Comparison of ENCODE assay signal across 17 cellular contexts in the genomic region with DNA sequence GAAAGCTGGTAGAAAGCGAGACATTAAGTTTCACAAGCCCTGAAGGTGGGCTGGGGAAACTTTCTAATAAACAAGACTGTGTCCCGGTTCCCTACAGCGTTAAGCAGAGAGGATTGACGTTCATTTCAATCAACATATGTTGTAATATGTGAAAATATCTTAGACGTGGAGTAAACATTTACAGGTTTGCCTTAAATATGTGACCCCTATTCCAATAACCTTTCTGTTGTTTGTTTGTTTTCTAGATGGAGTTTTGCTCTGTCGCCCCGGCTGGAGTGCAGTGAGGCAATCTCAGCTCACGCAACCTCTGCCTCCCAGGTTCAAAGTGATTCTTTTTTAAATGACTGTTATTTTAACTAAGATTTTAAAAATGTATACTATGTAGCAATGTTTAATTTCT.
A peak's percentile ranks its signal among the peaks of the same experiment; 100 is the strongest.
DNase-seq lines count a peak whose midpoint lies in the region; ATAC-seq, FAIRE-seq and TF ChIP-seq lines count a peak whose summit lies in the region.
"Had no signal": no experiment of that assay in that cellular context is flagged by ENCODE, and none has a peak within 500 bp of the region (broad histone marks: within the 10 kb centered on the region; RNA-seq: fewer than 3 reads in every experiment).

No MANE protein-coding gene starts in this region.

- no peak overlapping the region for H3K18ac ChIP-seq in H1 (ENCODE audit: extremely low read depth, low read length)

- H2BK20ac ChIP-seq in H1 (ENCODE audit: low read length), result no peak overlapping the region

- H3K4ac ChIP-seq in H1 (replicated peaks; ENCODE audit: insufficient read length, low read depth, low read length), result no peak overlapping the region

- no peak overlapping the region for H3K23ac ChIP-seq in H1 (ENCODE audit: insufficient read length)

- H4K91ac ChIP-seq in H1 (replicated peaks; ENCODE audit: insufficient read length, low read length), result no peak overlapping the region

- DNase-seq in HuH-7 (ENCODE audit: low spot score), result peak; percentile 2
- DNase-seq in H1 (ENCODE audit: low read depth in 1 of 2, low spot score in 2 of 2), result no peak
- peak; percentile 49 for DNase-seq in left lobe of liver (ENCODE audit: low spot score)
- no peak for DNase-seq in SW480 (ENCODE audit: low spot score)
- no peak for DNase-seq in stimulated activated CD4-positive, alpha-beta T cell treated with anti-CD3 and anti-CD28 coated beads, Interleukin-15, amount 100 ng/mL, for 24 hours
- DNase-seq in DMS 273 (lab: John Stamatoyannopoulos, UW; ENCODE audit: unreplicated experiment), result no peak
- DNase-seq in natural killer cell treated with Interleukin-12 subunit alpha and Interleukin-12 subunit beta and Interleukin-15 and Interleukin-18, amount 100 ng/mL, for 72 hours (ENCODE audit: low spot score), result no peak
- DNase-seq: ACHN; Calu3; CD4-positive, alpha-beta T cell; DND-41; GDM1 had no signal

- no peak overlapping the region for H3K9ac ChIP-seq in H1 (replicated peaks in 1 of 4; ENCODE audit: extremely low read depth in 1 of 4, low read depth in 3 of 4, low read length in 3 of 4)
- H3K9ac ChIP-seq in skeletal muscle satellite cell (ENCODE audit: low read depth, low read length), result no peak overlapping the region
- H3K9ac ChIP-seq: BLaER1 treated with 17β-estradiol and CSF1 and Interleukin-3, amounts not matched to agents 10 nM and 100 nM had no signal

- H2BK5ac ChIP-seq in H1 (ENCODE audit: low read depth, low read length), result no peak overlapping the region

- H3K27ac ChIP-seq in H1 (ENCODE audit: low read depth, low read length), result no peak overlapping the region
- H3K27ac ChIP-seq: BLaER1 treated with 17β-estradiol and CSF1 and Interleukin-3, amounts not matched to agents 10 nM and 100 nM had no signal

- H3K79me2 ChIP-seq in H1 (ENCODE audit: control insufficient read depth in 1 of 2, insufficient read depth in 2 of 2, low read length in 2 of 2), result no peaks in the 10 kb centered on the region

- no peaks in the 10 kb centered on the region for H3K27me3 Mint-ChIP-seq in natural killer cell treated with Interleukin-12 subunit alpha and Interleukin-12 subunit beta and Interleukin-15 and Interleukin-18, amount 100 ng/mL, for 72 hours
- H3K27me3 Mint-ChIP-seq: CD4-positive, alpha-beta T cell had no signal

- no peak overlapping the region for H3K4me3 Mint-ChIP-seq in natural killer cell treated with Interleukin-12 subunit alpha and Interleukin-12 subunit beta and Interleukin-15 and Interleukin-18, amount 100 ng/mL, for 72 hours
- H3K4me3 Mint-ChIP-seq: CD4-positive, alpha-beta T cell had no signal

- no peak for TF ChIP-seq CTCF in H1 (IDR thresholded peaks at IDR 0.05; ENCODE audit: control extremely low read depth in 1 of 3, insufficient read depth in 1 of 3, low read depth in 1 of 3, low read length in 3 of 3)

- whole genome bisulfite sequencing in H1 (ENCODE audit: extremely low coverage in 1 of 2, insufficient coverage in 1 of 2, insufficient read length in 1 of 2, insufficient replicate concordance in 2 of 2, low coverage in 1 of 2, low lambda C conversion rate in 2 of 2, missing lambda C conversion rate in 1 of 2), 2 experiments, result 83% methylated on average over 8 of the region's 8 CpGs; no CpG with 5 or more reads in 1 of the 2 experiments

- H3K4me2 ChIP-seq in H1 (ENCODE audit: insufficient read depth in 1 of 2, low read depth in 2 of 2, low read length in 2 of 2) (no peak overlapping the region), skeletal muscle satellite cell (ENCODE audit: low read length) (peak overlapping the region; percentile 50)
- H3K4me2 ChIP-seq: BLaER1 treated with 17β-estradiol and CSF1 and Interleukin-3, amounts not matched to agents 10 nM and 100 nM had no signal

- H2BK12ac ChIP-seq in H1 (ENCODE audit: low read depth, low read length), result no peak overlapping the region

- H3K79me1 ChIP-seq in H1 (ENCODE audit: low read depth, low read length), result no peaks in the 10 kb centered on the region

- peaks cover 0 to 8% (median 4%) of the 10 kb centered on the region in 4 experiments; a peak in 4 of 7 replicates for H3K4me1 ChIP-seq in H1 (replicated peaks in 1 of 4; ENCODE audit: control insufficient read depth in 3 of 4, insufficient read depth in 4 of 4, low read length in 3 of 4)
- peaks cover 29% of the 10 kb centered on the region for H3K4me1 ChIP-seq in skeletal muscle satellite cell (ENCODE audit: control insufficient read depth, insufficient read depth, low read length)

- no peak for TF ChIP-seq POLR2A in H1 (IDR thresholded peaks at IDR 0.05; ENCODE audit: control extremely low read depth in 1 of 2, low read depth in 2 of 2, low read length in 2 of 2)

- H3K9me3 Mint-ChIP-seq in natural killer cell treated with Interleukin-12 subunit alpha and Interleukin-12 subunit beta and Interleukin-15 and Interleukin-18, amount 100 ng/mL, for 72 hours, result peaks cover 17% of the 10 kb centered on the region
- H3K9me3 Mint-ChIP-seq: CD4-positive, alpha-beta T cell had no signal

- no peak overlapping the region for H4K5ac ChIP-seq in H1 (ENCODE audit: insufficient read length, low read depth, low read length)

- no peaks in the 10 kb centered on the region for H3K36me3 Mint-ChIP-seq in natural killer cell treated with Interleukin-12 subunit alpha and Interleukin-12 subunit beta and Interleukin-15 and Interleukin-18, amount 100 ng/mL, for 72 hours

- H2AFZ ChIP-seq in H1 (ENCODE audit: low read length), result 0 out of 2 replicates have a peak overlapping the region, but pooled peaks have one; percentile 20

- H3K36me3 ChIP-seq in H1 (ENCODE audit: control insufficient read depth in 2 of 4, insufficient read depth in 4 of 4, low read length in 3 of 4) (no peaks in the 10 kb centered on the region), skeletal muscle satellite cell (ENCODE audit: insufficient read depth, low read length) (no peaks in the 10 kb centered on the region)
- H3K36me3 ChIP-seq: BLaER1 treated with 17β-estradiol and CSF1 and Interleukin-3, amounts not matched to agents 10 nM and 100 nM had no signal

- H3K23me2 ChIP-seq in H1 (ENCODE audit: low read depth, low read length), result no peaks in the 10 kb centered on the region

- H2BK120ac ChIP-seq in H1 (replicated peaks; ENCODE audit: low read depth, low read length), result no peak overlapping the region

- POLR2A ChIA-PET in H1 (lab: Charles Lee; ENCODE audit: partially characterized antibody), result no interaction called here

- H3K14ac ChIP-seq in H1 (ENCODE audit: insufficient read length), result no peak overlapping the region

- no peak for FAIRE-seq in H1 (lab: Jason Lieb, UNC)
- FAIRE-seq: GM12892, GM19239, H54 had no signal

- H3K4me1 Mint-ChIP-seq in natural killer cell treated with Interleukin-12 subunit alpha and Interleukin-12 subunit beta and Interleukin-15 and Interleukin-18, amount 100 ng/mL, for 72 hours (ENCODE audit: low read depth in 2 of 2), result no peaks in the 10 kb centered on the region

- no peaks in the 10 kb centered on the region for H4K20me1 ChIP-seq in H1 (replicated peaks in 1 of 2; ENCODE audit: control insufficient read depth in 1 of 2, insufficient read depth in 2 of 2, low read length in 2 of 2)
- H4K20me1 ChIP-seq: BLaER1 treated with 17β-estradiol and CSF1 and Interleukin-3, amounts not matched to agents 10 nM and 100 nM had no signal

- no peaks in the 10 kb centered on the region for H3K27me3 ChIP-seq in H1 (replicated peaks in 1 of 4; ENCODE audit: control insufficient read depth in 3 of 4, extremely low read depth in 1 of 4, insufficient read depth in 3 of 4, low read length in 3 of 4)
- H3K27me3 ChIP-seq in skeletal muscle satellite cell (ENCODE audit: control insufficient read depth, insufficient read depth, low read length), result no peaks in the 10 kb centered on the region
- H3K27me3 ChIP-seq: BLaER1 treated with 17β-estradiol and CSF1 and Interleukin-3, amounts not matched to agents 10 nM and 100 nM had no signal

- no peak for TF ChIP-seq EP300 in H1 (IDR thresholded peaks at IDR 0.05; ENCODE audit: borderline replicate concordance in 1 of 2, low read depth in 2 of 2, low read length in 2 of 2)

- H3K27ac Mint-ChIP-seq in natural killer cell treated with Interleukin-12 subunit alpha and Interleukin-12 subunit beta and Interleukin-15 and Interleukin-18, amount 100 ng/mL, for 72 hours, result no peak overlapping the region
- H3K27ac Mint-ChIP-seq: CD4-positive, alpha-beta T cell had no signal

- H3K9me3 ChIP-seq in H1 (ENCODE audit: insufficient read depth in 2 of 2, low read depth in 1 of 2, low read length in 1 of 2), result no peaks in the 10 kb centered on the region
- no peaks in the 10 kb centered on the region for H3K9me3 ChIP-seq in skeletal muscle satellite cell (replicated peaks; ENCODE audit: low read length)
- H3K9me3 ChIP-seq: BLaER1 treated with 17β-estradiol and CSF1 and Interleukin-3, amounts not matched to agents 10 nM and 100 nM had no signal

- H3K56ac ChIP-seq in H1 (replicated peaks; ENCODE audit: insufficient read length, low read depth, low read length), result no peak overlapping the region

- CTCF ChIA-PET in H1 (lab: Charles Lee; ENCODE audit: partially characterized antibody), result interaction anchor here (1.2 kb wide), 1 partner anchor 13 kb away, joined by 3 read pairs; no protein-coding TSS in a partner anchor

- no peak overlapping the region for H2AK5ac ChIP-seq in H1 (ENCODE audit: low read depth, low read length)

- no peak overlapping the region for H4K8ac ChIP-seq in H1 (ENCODE audit: extremely low read depth, insufficient read depth, low read length)

- H3K4me3 ChIP-seq in H1 (ENCODE audit: extremely low read depth in 1 of 4, insufficient read depth in 2 of 4, low read depth in 3 of 4, low read length in 4 of 4), result no peak overlapping the region
- no peak overlapping the region for H3K4me3 ChIP-seq in skeletal muscle satellite cell (ENCODE audit: low read length)
- H3K4me3 ChIP-seq: BLaER1 treated with 17β-estradiol and CSF1 and Interleukin-3, amounts not matched to agents 10 nM and 100 nM had no signal

- TF ChIP-seq RAD21 in H1 (IDR thresholded peaks at IDR 0.05 in 1 of 2, conservative IDR thresholded peaks at IDR 0.05 in 1 of 2; ENCODE audit: low read depth in 2 of 2, low read length in 2 of 2), result no peak

- peak; percentile 76 for ATAC-seq in left lobe of liver
- no peak for ATAC-seq in natural killer cell treated with Interleukin-12 subunit alpha and Interleukin-12 subunit beta and Interleukin-15 and Interleukin-18, amount 100 ng/mL, for 72 hours

- H2BK15ac ChIP-seq in H1 (ENCODE audit: low read length), result no peak overlapping the region

TF ChIP-seq in H1, 55 proteins besides CTCF, POLR2A, EP300 and RAD21:
- TF ChIP-seq, protein P1, sequence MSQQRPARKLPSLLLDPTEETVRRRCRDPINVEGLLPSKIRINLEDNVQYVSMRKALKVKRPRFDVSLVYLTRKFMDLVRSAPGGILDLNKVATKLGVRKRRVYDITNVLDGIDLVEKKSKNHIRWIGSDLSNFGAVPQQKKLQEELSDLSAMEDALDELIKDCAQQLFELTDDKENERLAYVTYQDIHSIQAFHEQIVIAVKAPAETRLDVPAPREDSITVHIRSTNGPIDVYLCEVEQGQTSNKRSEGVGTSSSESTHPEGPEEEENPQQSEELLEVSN (IDR thresholded peaks at IDR 0.05), result no peak
- TF ChIP-seq FOSL1 (IDR thresholded peaks at IDR 0.05; ENCODE audit: insufficient read depth, low read depth, low read length) (no peak), NRF1 (IDR thresholded peaks at IDR 0.05; ENCODE audit: low read depth, low read length) (no peak), PHF8 (conservative IDR thresholded peaks at IDR 0.05; ENCODE audit: low read depth, low read length) (no peak)

Comparison
In these comparisons a context has a peak if more than half of its experiments do, and no peak if none do; other contexts are left out.
1. DNase-seq: peak in HuH-7 (single experiment) and left lobe of liver (single experiment); none in H1 (0 of 2), SW480 (single experiment), stimulated activated CD4-positive, alpha-beta T cell treated with anti-CD3 and anti-CD28 coated beads, Interleukin-15, amount 100 ng/mL, for 24 hours (single experiment), DMS 273 (single experiment) and natural killer cell treated with Interleukin-12 subunit alpha and Interleukin-12 subunit beta and Interleukin-15 and Interleukin-18, amount 100 ng/mL, for 72 hours (single experiment).